Comparison of ENCODE assay signal across 2 cellular contexts in the genomic region with DNA sequence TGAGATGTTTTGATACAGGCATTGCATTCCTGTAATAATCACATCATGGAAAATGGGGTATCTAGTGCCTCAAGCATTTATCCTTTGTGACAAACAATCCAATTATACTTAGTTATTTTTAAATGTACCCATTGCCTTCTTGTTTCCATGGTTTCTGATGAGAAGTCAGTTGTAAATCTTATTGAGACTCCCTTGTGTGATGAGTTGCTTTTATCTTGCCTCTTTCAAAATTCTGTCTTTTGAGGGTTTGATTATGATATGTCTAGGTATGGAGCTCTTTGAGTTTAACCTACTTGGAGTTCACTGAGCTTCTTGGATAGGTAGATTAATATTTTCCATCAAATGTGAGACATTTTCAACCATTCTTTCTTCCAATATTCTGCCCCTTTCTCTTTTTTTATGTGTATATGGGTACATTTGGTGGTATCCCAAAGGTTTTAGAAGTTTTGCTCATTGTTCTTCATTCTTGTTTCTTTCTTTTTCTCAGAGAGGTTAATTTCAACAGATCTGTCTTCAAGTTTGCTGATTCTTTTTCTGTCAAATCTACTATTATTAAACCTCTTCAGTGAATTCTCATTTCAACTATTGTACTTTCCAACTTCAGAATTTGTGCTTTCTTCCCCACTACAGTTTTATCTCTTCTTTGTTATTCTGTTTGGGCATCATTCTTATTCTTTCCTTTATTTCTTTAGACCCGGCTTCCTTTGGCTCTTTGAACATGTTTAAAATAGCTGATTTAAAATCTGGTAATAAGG.
TF ChIP-seq lines count a peak whose summit lies in the region.

No MANE protein-coding gene starts in this region.

TF ChIP-seq in HCT116, 20 proteins besides CTCF, POLR2A, EP300 and RAD21:
- TF ChIP-seq CBX3 (IDR thresholded peaks at IDR 0.05; ENCODE audit: low read depth), result 0 out of 2 replicates have a peak, but pooled peaks have one; percentile 44
- TF ChIP-seq, protein P1, sequence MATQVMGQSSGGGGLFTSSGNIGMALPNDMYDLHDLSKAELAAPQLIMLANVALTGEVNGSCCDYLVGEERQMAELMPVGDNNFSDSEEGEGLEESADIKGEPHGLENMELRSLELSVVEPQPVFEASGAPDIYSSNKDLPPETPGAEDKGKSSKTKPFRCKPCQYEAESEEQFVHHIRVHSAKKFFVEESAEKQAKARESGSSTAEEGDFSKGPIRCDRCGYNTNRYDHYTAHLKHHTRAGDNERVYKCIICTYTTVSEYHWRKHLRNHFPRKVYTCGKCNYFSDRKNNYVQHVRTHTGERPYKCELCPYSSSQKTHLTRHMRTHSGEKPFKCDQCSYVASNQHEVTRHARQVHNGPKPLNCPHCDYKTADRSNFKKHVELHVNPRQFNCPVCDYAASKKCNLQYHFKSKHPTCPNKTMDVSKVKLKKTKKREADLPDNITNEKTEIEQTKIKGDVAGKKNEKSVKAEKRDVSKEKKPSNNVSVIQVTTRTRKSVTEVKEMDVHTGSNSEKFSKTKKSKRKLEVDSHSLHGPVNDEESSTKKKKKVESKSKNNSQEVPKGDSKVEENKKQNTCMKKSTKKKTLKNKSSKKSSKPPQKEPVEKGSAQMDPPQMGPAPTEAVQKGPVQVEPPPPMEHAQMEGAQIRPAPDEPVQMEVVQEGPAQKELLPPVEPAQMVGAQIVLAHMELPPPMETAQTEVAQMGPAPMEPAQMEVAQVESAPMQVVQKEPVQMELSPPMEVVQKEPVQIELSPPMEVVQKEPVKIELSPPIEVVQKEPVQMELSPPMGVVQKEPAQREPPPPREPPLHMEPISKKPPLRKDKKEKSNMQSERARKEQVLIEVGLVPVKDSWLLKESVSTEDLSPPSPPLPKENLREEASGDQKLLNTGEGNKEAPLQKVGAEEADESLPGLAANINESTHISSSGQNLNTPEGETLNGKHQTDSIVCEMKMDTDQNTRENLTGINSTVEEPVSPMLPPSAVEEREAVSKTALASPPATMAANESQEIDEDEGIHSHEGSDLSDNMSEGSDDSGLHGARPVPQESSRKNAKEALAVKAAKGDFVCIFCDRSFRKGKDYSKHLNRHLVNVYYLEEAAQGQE (IDR thresholded peaks at IDR 0.05; ENCODE audit: low read depth), result no peak

TF ChIP-seq in WTC11, 78 proteins besides CTCF, POLR2A, EP300 and RAD21:
- TF ChIP-seq ZNF219 (CRISPR knock-in tag; IDR thresholded peaks at IDR 0.05; ENCODE audit: borderline replicate concordance) (no peak), TP53 (CRISPR knock-in tag; IDR thresholded peaks at IDR 0.05) (no peak), ZNF317 (CRISPR knock-in tag; IDR thresholded peaks at IDR 0.05; ENCODE audit: borderline replicate concordance, low read depth) (peak; percentile 91)
- TF ChIP-seq, protein P2, sequence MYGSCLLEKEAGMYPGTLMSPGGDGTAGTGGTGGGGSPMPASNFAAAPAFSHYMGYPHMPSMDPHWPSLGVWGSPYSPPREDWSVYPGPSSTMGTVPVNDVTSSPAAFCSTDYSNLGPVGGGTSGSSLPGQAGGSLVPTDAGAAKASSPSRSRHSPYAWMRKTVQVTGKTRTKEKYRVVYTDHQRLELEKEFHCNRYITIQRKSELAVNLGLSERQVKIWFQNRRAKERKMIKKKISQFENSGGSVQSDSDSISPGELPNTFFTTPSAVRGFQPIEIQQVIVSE (CRISPR knock-in tag; IDR thresholded peaks at IDR 0.05; ENCODE audit: borderline replicate concordance), result no peak
